In genomic region chr1:180632326-180633088, GRCh38 we compare ENCODE assay signal across 8 cellular contexts. TPM values are rescaled to one million over a fixed set of nuclear protein-coding genes. Genes with fewer than 3 reads are reported as not detected.
DNase-seq lines count a peak whose midpoint lies in the region; ATAC-seq and TF ChIP-seq lines count a peak whose summit lies in the region.

No MANE protein-coding gene starts in this region.

- peak; percentile 9 for TF ChIP-seq CTCF in AG04449 (IDR thresholded peaks at IDR 0.05; ENCODE audit: insufficient read depth, low read length, missing control alignments)
- no peak for TF ChIP-seq CTCF in stomach (IDR thresholded peaks at IDR 0.05)

- peaks cover 0 to 4% (median 0%) of the 10 kb centered on the region in 5 donors for H3K27me3 Mint-ChIP-seq in naive thymus-derived CD4-positive, alpha-beta T cell

- peaks cover 0 to 5% (median 0%) of the 10 kb centered on the region in 3 experiments for H3K36me3 ChIP-seq in naive thymus-derived CD4-positive, alpha-beta T cell (ENCODE audit: control insufficient read depth in 2 of 3, insufficient read depth in 3 of 3, low read length in 3 of 3)
- H3K36me3 ChIP-seq in stomach: no peaks in the 10 kb centered on the region

- 0 to 1% (median 1%) methylated on average over 20 to 44 of the region's 44 CpGs for WGBS in stomach, 5 donors

- POLR2A ChIA-PET in AG04449 (lab: Yijun Ruan, JAX): interaction anchor here (0.6 to 1.2 kb wide), 2 partner anchors 46 to 525 kb away, joined by 3 to 4 read pairs; no protein-coding TSS in a partner anchor
- POLR2A ChIA-PET in naive thymus-derived CD4-positive, alpha-beta T cell (lab: Charles Lee): interaction anchor here (0.6 to 2.7 kb wide), 4 partner anchors 15 to 220 kb away, joined by 3 to 14 read pairs (median 4); partner anchors contain the start of gene ACBD6

- H3K4me1 ChIP-seq in naive thymus-derived CD4-positive, alpha-beta T cell (ENCODE audit: control insufficient read depth in 2 of 2, insufficient read depth in 2 of 2, low read length in 2 of 2): peaks cover 12 to 16% of the 10 kb centered on the region in 2 donors
- H3K4me1 ChIP-seq in stomach: peaks cover 0 to 43% (median 25%) of the 10 kb centered on the region in 4 donors

- ATAC-seq in GM18511 (IDR thresholded peaks at IDR 0.05; ENCODE audit: unreplicated experiment) (peak; percentile 42), HG03025 (IDR thresholded peaks at IDR 0.05; ENCODE audit: low FRiP score, unreplicated experiment) (peak; percentile 43), esophagus mucosa (peak; percentile 42)
- peak; percentile 30 for ATAC-seq in naive thymus-derived CD4-positive, alpha-beta T cell

- CTCF ChIA-PET in AG04449 (lab: Yijun Ruan, JAX): interaction anchor here (0.7 to 3.1 kb wide), 8 partner anchors 8 to 230 kb away, joined by 3 to 26 read pairs (median 4); no protein-coding TSS in a partner anchor
- CTCF ChIA-PET in naive thymus-derived CD4-positive, alpha-beta T cell (lab: Charles Lee): no interaction called here

- no peak for TF ChIP-seq EP300 in stomach (IDR thresholded peaks at IDR 0.05)

- no peaks in the 10 kb centered on the region for H3K9me3 Mint-ChIP-seq in naive thymus-derived CD4-positive, alpha-beta T cell

- no peaks in the 10 kb centered on the region for H3K9me3 ChIP-seq in naive thymus-derived CD4-positive, alpha-beta T cell (ENCODE audit: control insufficient read depth in 2 of 3, low read length in 3 of 3)
- H3K9me3 ChIP-seq in stomach: no peaks in the 10 kb centered on the region

- peaks cover 0 to 4% (median 4%) of the 10 kb centered on the region in 5 donors for H3K36me3 Mint-ChIP-seq in naive thymus-derived CD4-positive, alpha-beta T cell

- H3K27ac ChIP-seq in naive thymus-derived CD4-positive, alpha-beta T cell (ENCODE audit: low read depth, low read length): peak overlapping the region; percentile 94
- H3K27ac ChIP-seq in stomach: peak overlapping the region; percentile 92 to 95 (median 94)

- H3K4me3 ChIP-seq in AG04449 (ENCODE audit: low read depth, low read length) (peak overlapping the region; percentile 96), stomach (peak overlapping the region; percentile 86 to 96 (median 90))
- peak overlapping the region; percentile 85 for H3K4me3 ChIP-seq in naive thymus-derived CD4-positive, alpha-beta T cell (ENCODE audit: low read length)

- peaks cover 0 to 19% (median 13%) of the 10 kb centered on the region in 7 donors for H3K4me1 Mint-ChIP-seq in naive thymus-derived CD4-positive, alpha-beta T cell

- H3K27ac Mint-ChIP-seq in naive thymus-derived CD4-positive, alpha-beta T cell: peak overlapping the region in 5 of 9 donors; percentile 91 to 95 (median 93)

- no peaks in the 10 kb centered on the region for H3K27me3 ChIP-seq in naive thymus-derived CD4-positive, alpha-beta T cell (ENCODE audit: control insufficient read depth in 2 of 2, insufficient read depth in 2 of 2, low read length in 2 of 2)
- H3K27me3 ChIP-seq in stomach: no peaks in the 10 kb centered on the region

- H3K4me3 Mint-ChIP-seq in naive thymus-derived CD4-positive, alpha-beta T cell: no peak overlapping the region

- no peak for TF ChIP-seq POLR2A in stomach (IDR thresholded peaks at IDR 0.05)

- no peak for DNase-seq in AG04449 (ENCODE audit: low read depth, low spot score)
- DNase-seq in NCI-H510A treated with DMSO at 0.1 percent for 48 hours (lab: John Stamatoyannopoulos, UW): peak; percentile 59
- peak; percentile 20 for DNase-seq in activated CD8-positive, alpha-beta memory T cell treated with anti-CD3 and anti-CD28 coated beads, Interleukin-2, amount 50 U/mL, for 24 hours (ENCODE audit: extremely low read depth)
- peak in 5 of 9 donors; percentile 46 to 80 (median 64) for DNase-seq in naive thymus-derived CD4-positive, alpha-beta T cell
- peak; percentile 60 for DNase-seq in stomach

- intact Hi-C loops in naive thymus-derived CD4-positive, alpha-beta T cell (cut with micrococcal nuclease): loop anchor here (1.0 to 10.0 kb wide), 23 partner anchors 48 to 1908 kb away; partner anchors contain the start of genes QSOX1 (in 2 of the 2), STX6 (in 2 of the 2), TOR1AIP1 (in 2 of the 2) and ACBD6 (in 1 of the 2)
- intact Hi-C loops in stomach (cut with DNase I; ENCODE audit: low total_unique reads): no loop called here

RNA-seq across cellular contexts. Expression of gene XPR1, which starts 0.7 kb away (rescaled TPM):
- total RNA-seq in esophagus mucosa (15.9 TPM), stomach (10 to 100 TPM in 3 of 5 donors, 1 to 10 TPM in 2; 3.5 to 27.0 (median 10.3) TPM)
- 10 to 100 TPM; 12.9 to 19.7 (median 15.4) TPM for total RNA-seq in naive thymus-derived CD4-positive, alpha-beta T cell
- polyA plus RNA-seq in naive thymus-derived CD4-positive, alpha-beta T cell: 1 to 10 TPM; 5.4 to 6.5 TPM
- 1 to 10 TPM in 2 of 3 donors, under 1 TPM in 1; 0.92 to 3.4 (median 1.7) TPM for polyA plus RNA-seq in stomach
